ENCODE assay signal across 9 cellular contexts in the genomic region with DNA sequence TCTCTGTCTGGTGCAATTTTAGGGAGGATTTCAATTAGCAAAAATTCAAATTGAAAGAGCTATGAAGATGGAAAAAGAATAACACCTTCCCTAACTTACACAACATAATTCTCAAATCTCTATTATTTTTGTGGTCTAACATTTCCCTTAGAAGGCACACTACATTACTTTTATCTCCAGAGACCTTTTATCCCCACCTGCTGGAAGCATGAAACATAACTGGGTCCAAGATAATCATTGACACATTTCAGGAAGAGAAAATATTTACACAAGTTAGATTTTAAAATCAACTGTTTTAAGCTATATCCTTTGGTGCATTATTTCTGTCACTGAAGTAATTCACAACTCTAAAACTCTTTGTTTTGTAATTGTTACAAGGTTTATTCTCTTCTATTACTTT.
DNase-seq lines count a peak whose midpoint lies in the region; TF ChIP-seq lines count a peak whose summit lies in the region.
"Had no signal": no experiment of that assay in that cellular context is flagged by ENCODE, and none has a peak within 500 bp of the region (broad histone marks: within the 10 kb centered on the region; RNA-seq: fewer than 3 reads in every experiment).

No MANE protein-coding gene starts in this region.

- DNase-seq in GM04504 (ENCODE audit: low read depth), result peak; percentile 12
- DNase-seq in NCI-H524 (lab: John Stamatoyannopoulos, UW), result peak; percentile 10 to 50
- DNase-seq in colonic mucosa, result no peak
- no peak for DNase-seq in activated T-helper 2 cell treated with anti-CD3 and anti-CD28 coated beads, Interferon-gamma antibody, Interleukin-2, Interleukin-4, amounts not matched to agents 10 μg/mL and 5 μg/mL and 100 μg/mL, durations not matched to agents 14 hours and 24 hours and 36 hours (ENCODE audit: low spot score)
- no peak for DNase-seq in DMS79 (lab: John Stamatoyannopoulos, UW)
- no peak for DNase-seq in lower leg skin (ENCODE audit: low spot score in 2 of 2)
- DNase-seq: activated naive CD4-positive, alpha-beta T cell treated with anti-CD3 and anti-CD28 coated beads, Interleukin-2, amount 50 U/mL, for 16 hours; T-helper 2 cell had no signal

- intact Hi-C loops in colonic mucosa (cut with DNase I) (loop anchor here (5.0 kb wide), 1 partner anchor 331 kb away; no protein-coding TSS in a partner anchor), lower leg skin (cut with DNase I; ENCODE audit: low total_unique reads) (no loop called here)
- intact Hi-C loops in activated T-helper 2 cell treated with anti-CD3 and anti-CD28 coated beads, Interferon-gamma antibody, Interleukin-2, Interleukin-4, amounts not matched to agents 10 μg/mL and 5 μg/mL and 100 μg/mL, durations not matched to agents 14 hours and 24 hours and 36 hours (cut with micrococcal nuclease), result no loop called here

- no peak for TF ChIP-seq POLR2A in lower leg skin (IDR thresholded peaks at IDR 0.05)

- peak; percentile 35 for TF ChIP-seq CTCF in colonic mucosa (IDR thresholded peaks at IDR 0.05)
- peak; percentile 28 to 58 (median 33) for TF ChIP-seq CTCF in nephron (IDR thresholded peaks at IDR 0.05; ENCODE audit: unreplicated experiment in 3 of 3)
- no peak for TF ChIP-seq CTCF in lower leg skin (IDR thresholded peaks at IDR 0.05)

- H3K4me3 ChIP-seq in colonic mucosa, result no peak overlapping the region
- H3K4me3 ChIP-seq in lower leg skin (ENCODE audit: low read depth, poor library complexity, severe bottlenecking), result no peak overlapping the region

- peaks cover 14% of the 10 kb centered on the region for H3K4me1 Mint-ChIP-seq in nephron
- H3K4me1 Mint-ChIP-seq in activated T-helper 2 cell treated with anti-CD3 and anti-CD28 coated beads, Interferon-gamma antibody, Interleukin-2, Interleukin-4, amounts not matched to agents 10 μg/mL and 5 μg/mL and 100 μg/mL, durations not matched to agents 14 hours and 24 hours and 36 hours (ENCODE audit: low read depth), result no peaks in the 10 kb centered on the region

- no peak overlapping the region for H3K9ac ChIP-seq in colonic mucosa (ENCODE audit: low read depth in 2 of 2, low read length in 2 of 2)

- H3K27ac ChIP-seq in colonic mucosa, result no peak overlapping the region

- peaks cover 5% of the 10 kb centered on the region for H3K4me1 ChIP-seq in colonic mucosa

- no peaks in the 10 kb centered on the region for H3K36me3 ChIP-seq in colonic mucosa

- peaks cover 5% of the 10 kb centered on the region for H3K9me3 Mint-ChIP-seq in nephron
- peaks cover 14% of the 10 kb centered on the region for H3K9me3 Mint-ChIP-seq in activated T-helper 2 cell treated with anti-CD3 and anti-CD28 coated beads, Interferon-gamma antibody, Interleukin-2, Interleukin-4, amounts not matched to agents 10 μg/mL and 5 μg/mL and 100 μg/mL, durations not matched to agents 14 hours and 24 hours and 36 hours

- no peaks in the 10 kb centered on the region for H3K9me3 ChIP-seq in colonic mucosa

- H3K27ac Mint-ChIP-seq in nephron, result peak overlapping the region in 1 of 3 experiments; percentile 4
- H3K27ac Mint-ChIP-seq in activated T-helper 2 cell treated with anti-CD3 and anti-CD28 coated beads, Interferon-gamma antibody, Interleukin-2, Interleukin-4, amounts not matched to agents 10 μg/mL and 5 μg/mL and 100 μg/mL, durations not matched to agents 14 hours and 24 hours and 36 hours, result no peak overlapping the region

- H3K27me3 Mint-ChIP-seq in nephron (ENCODE audit: low read depth), result no peaks in the 10 kb centered on the region
- H3K27me3 Mint-ChIP-seq in activated T-helper 2 cell treated with anti-CD3 and anti-CD28 coated beads, Interferon-gamma antibody, Interleukin-2, Interleukin-4, amounts not matched to agents 10 μg/mL and 5 μg/mL and 100 μg/mL, durations not matched to agents 14 hours and 24 hours and 36 hours (ENCODE audit: low read depth), result no peaks in the 10 kb centered on the region

- H3K4me3 Mint-ChIP-seq in nephron, result no peak overlapping the region
- no peak overlapping the region for H3K4me3 Mint-ChIP-seq in activated T-helper 2 cell treated with anti-CD3 and anti-CD28 coated beads, Interferon-gamma antibody, Interleukin-2, Interleukin-4, amounts not matched to agents 10 μg/mL and 5 μg/mL and 100 μg/mL, durations not matched to agents 14 hours and 24 hours and 36 hours (ENCODE audit: low read depth)

- H3K36me3 Mint-ChIP-seq in nephron (ENCODE audit: low read depth), result peaks cover 21% of the 10 kb centered on the region
- H3K36me3 Mint-ChIP-seq in activated T-helper 2 cell treated with anti-CD3 and anti-CD28 coated beads, Interferon-gamma antibody, Interleukin-2, Interleukin-4, amounts not matched to agents 10 μg/mL and 5 μg/mL and 100 μg/mL, durations not matched to agents 14 hours and 24 hours and 36 hours (ENCODE audit: low read depth), result no peaks in the 10 kb centered on the region

- no peaks in the 10 kb centered on the region for H3K27me3 ChIP-seq in colonic mucosa

Comparison
In these comparisons a context has a peak if more than half of its experiments do, and no peak if none do; other contexts are left out.
1. DNase-seq: peak in GM04504 (single experiment) and NCI-H524 (2 of 2); none in colonic mucosa (single experiment), activated T-helper 2 cell treated with anti-CD3 and anti-CD28 coated beads, Interferon-gamma antibody, Interleukin-2, Interleukin-4, amounts not matched to agents 10 μg/mL and 5 μg/mL and 100 μg/mL, durations not matched to agents 14 hours and 24 hours and 36 hours (single experiment), DMS79 (single experiment) and lower leg skin (0 of 2).
2. CTCF ChIP-seq: peak in colonic mucosa (single experiment) and nephron (3 of 3); none in lower leg skin (0 of 3).